In genomic region chr7:92696584-92696983, GRCh38 we compare ENCODE assay signal across 16 cellular contexts.
DNase-seq lines count a peak whose midpoint lies in the region; ATAC-seq and TF ChIP-seq lines count a peak whose summit lies in the region.
"Had no signal": no experiment of that assay in that cellular context is flagged by ENCODE, and none has a peak within 500 bp of the region (broad histone marks: within the 10 kb centered on the region; RNA-seq: fewer than 3 reads in every experiment).

No MANE protein-coding gene starts in this region.

- H3K27me3 Mint-ChIP-seq in activated T-cell treated with anti-CD3 and anti-CD28 coated beads, Interleukin-2, amount 50 U/mL, for 72 hours (ENCODE audit: low read depth), result no peaks in the 10 kb centered on the region
- no peaks in the 10 kb centered on the region for H3K27me3 Mint-ChIP-seq in activated T-cell treated with anti-CD3 and anti-CD28 coated beads, Interleukin-2, amount 50 U/mL, for 4 hours (ENCODE audit: low read depth)
- no peaks in the 10 kb centered on the region for H3K27me3 Mint-ChIP-seq in natural killer cell (ENCODE audit: low read depth in 2 of 2)
- H3K27me3 Mint-ChIP-seq in effector memory CD8-positive, alpha-beta T cell, result no peaks in the 10 kb centered on the region
- H3K27me3 Mint-ChIP-seq: activated naive CD4-positive, alpha-beta T cell treated with anti-CD3 and anti-CD28 coated beads, Interleukin-2, amount 50 U/mL, for 24 hours had no signal

- no peaks in the 10 kb centered on the region for H3K27me3 ChIP-seq in dorsolateral prefrontal cortex
- H3K27me3 ChIP-seq in upper lobe of left lung, result no peaks in the 10 kb centered on the region

- no peak for DNase-seq in activated T-cell treated with anti-CD3 and anti-CD28 coated beads, Interleukin-2, amount 50 U/mL, for 72 hours
- no peak for DNase-seq in activated T-cell treated with anti-CD3 and anti-CD28 coated beads, Interleukin-2, amount 50 U/mL, for 4 hours
- no peak for DNase-seq in dorsolateral prefrontal cortex
- DNase-seq in natural killer cell, result no peak
- no peak for DNase-seq in upper lobe of left lung
- no peak for DNase-seq in effector memory CD8-positive, alpha-beta T cell
- DNase-seq in RKO (ENCODE audit: low spot score), result no peak
- no peak for DNase-seq in middle frontal gyrus (ENCODE audit: extremely low spot score, low spot score)
- DNase-seq: 8988T; CD8-positive, alpha-beta memory T cell; cerebellar nuclear complex; GDM1; Karpas-422; NCI-H2029 treated with DMSO at 0.1 percent for 48 hours; SHP77 had no signal

- TF ChIP-seq EP300 in upper lobe of left lung (IDR thresholded peaks at IDR 0.05), result no peak

- peaks cover 8 to 26% (median 17%) of the 10 kb centered on the region in 4 donors for H3K4me1 ChIP-seq in upper lobe of left lung

- 89 to 94% methylated on average over 4 of the region's 4 CpGs for WGBS in upper lobe of left lung, 2 donors

- no peak for TF ChIP-seq POLR2A in upper lobe of left lung (IDR thresholded peaks at IDR 0.05)

- peaks cover 52% of the 10 kb centered on the region for H3K4me1 Mint-ChIP-seq in activated T-cell treated with anti-CD3 and anti-CD28 coated beads, Interleukin-2, amount 50 U/mL, for 72 hours (ENCODE audit: low read depth)
- H3K4me1 Mint-ChIP-seq in activated T-cell treated with anti-CD3 and anti-CD28 coated beads, Interleukin-2, amount 50 U/mL, for 4 hours (ENCODE audit: low read depth), result peaks cover 39% of the 10 kb centered on the region
- peaks cover 22 to 34% of the 10 kb centered on the region in 2 donors for H3K4me1 Mint-ChIP-seq in natural killer cell
- H3K4me1 Mint-ChIP-seq in effector memory CD8-positive, alpha-beta T cell (ENCODE audit: low read depth in 2 of 2), result peaks cover 7 to 11% of the 10 kb centered on the region in 2 donors

- no peaks in the 10 kb centered on the region for H3K9me3 ChIP-seq in upper lobe of left lung

- no peak for ATAC-seq in activated T-cell treated with anti-CD3 and anti-CD28 coated beads, Interleukin-2, amount 50 U/mL, for 72 hours (replicated peaks in 1 of 2)
- no peak for ATAC-seq in activated T-cell treated with anti-CD3 and anti-CD28 coated beads, Interleukin-2, amount 50 U/mL, for 4 hours
- ATAC-seq in natural killer cell, result no peak
- no peak for ATAC-seq in upper lobe of left lung (ENCODE audit: low FRiP score in 2 of 2)
- no peak for ATAC-seq in effector memory CD8-positive, alpha-beta T cell (replicated peaks)

- peak overlapping the region; percentile 39 for H3K27ac Mint-ChIP-seq in activated T-cell treated with anti-CD3 and anti-CD28 coated beads, Interleukin-2, amount 50 U/mL, for 72 hours
- H3K27ac Mint-ChIP-seq in natural killer cell, result no peak overlapping the region
- H3K27ac Mint-ChIP-seq in effector memory CD8-positive, alpha-beta T cell, result no peak overlapping the region

- H3K4me3 ChIP-seq in dorsolateral prefrontal cortex, result peak overlapping the region in 3 of 59 donors; percentile 53 to 72 (median 68)
- H3K4me3 ChIP-seq in upper lobe of left lung, result no peak overlapping the region

- H3K27ac ChIP-seq in dorsolateral prefrontal cortex (peak overlapping the region in 48 of 59 donors; percentile 3 to 94 (median 88)), upper lobe of left lung (peak overlapping the region in 3 of 4 donors; percentile 71 to 83 (median 73))

- peaks cover 4% of the 10 kb centered on the region in 2 donors for H3K9me3 Mint-ChIP-seq in activated T-cell treated with anti-CD3 and anti-CD28 coated beads, Interleukin-2, amount 50 U/mL, for 72 hours
- H3K9me3 Mint-ChIP-seq in activated T-cell treated with anti-CD3 and anti-CD28 coated beads, Interleukin-2, amount 50 U/mL, for 4 hours, result peaks cover 5% of the 10 kb centered on the region
- no peaks in the 10 kb centered on the region for H3K9me3 Mint-ChIP-seq in natural killer cell
- no peaks in the 10 kb centered on the region for H3K9me3 Mint-ChIP-seq in effector memory CD8-positive, alpha-beta T cell
- H3K9me3 Mint-ChIP-seq: CD8-positive, alpha-beta memory T cell had no signal

- no peak for TF ChIP-seq CTCF in dorsolateral prefrontal cortex (IDR thresholded peaks at IDR 0.05 in 54 of 56, conservative IDR thresholded peaks at IDR 0.05 in 2 of 56; ENCODE audit: low read depth in 1 of 56, partially characterized antibody in 56 of 56)
- TF ChIP-seq CTCF in natural killer cell (IDR thresholded peaks at IDR 0.05), result no peak
- TF ChIP-seq CTCF in upper lobe of left lung (IDR thresholded peaks at IDR 0.05), result no peak

- intact Hi-C loops in dorsolateral prefrontal cortex (cut with DNase I), result loop anchor here in 1 of 2 donors (2.0 to 10.0 kb wide), 4 partner anchors 71 to 288 kb away; no protein-coding TSS in a partner anchor
- intact Hi-C loops in natural killer cell (cut with micrococcal nuclease), result no loop called here

- peaks cover 4 to 36% of the 10 kb centered on the region in 2 donors for H3K36me3 Mint-ChIP-seq in activated T-cell treated with anti-CD3 and anti-CD28 coated beads, Interleukin-2, amount 50 U/mL, for 72 hours (ENCODE audit: insufficient read depth in 2 of 2)
- peaks cover 40% of the 10 kb centered on the region for H3K36me3 Mint-ChIP-seq in activated T-cell treated with anti-CD3 and anti-CD28 coated beads, Interleukin-2, amount 50 U/mL, for 4 hours (ENCODE audit: insufficient read depth)
- H3K36me3 Mint-ChIP-seq in natural killer cell, result no peaks in the 10 kb centered on the region
- no peaks in the 10 kb centered on the region for H3K36me3 Mint-ChIP-seq in effector memory CD8-positive, alpha-beta T cell (ENCODE audit: insufficient read depth)

- no peaks in the 10 kb centered on the region for H3K36me3 ChIP-seq in upper lobe of left lung

- H3K4me3 Mint-ChIP-seq in activated T-cell treated with anti-CD3 and anti-CD28 coated beads, Interleukin-2, amount 50 U/mL, for 72 hours, result no peak overlapping the region
- no peak overlapping the region for H3K4me3 Mint-ChIP-seq in activated T-cell treated with anti-CD3 and anti-CD28 coated beads, Interleukin-2, amount 50 U/mL, for 4 hours
- peak overlapping the region; percentile 4 for H3K4me3 Mint-ChIP-seq in natural killer cell
- H3K4me3 Mint-ChIP-seq in effector memory CD8-positive, alpha-beta T cell, result no peak overlapping the region
- H3K4me3 Mint-ChIP-seq: CD8-positive, alpha-beta memory T cell had no signal
